In genomic region chr21:35643176-35643575, GRCh38 we compare ENCODE assay signal across 24 cellular contexts.
A peak's percentile ranks its signal among the peaks of the same experiment; 100 is the strongest.
DNase-seq lines count a peak whose midpoint lies in the region; FAIRE-seq and TF ChIP-seq lines count a peak whose summit lies in the region.
"Had no signal": no experiment of that assay in that cellular context is flagged by ENCODE, and none has a peak within 500 bp of the region (broad histone marks: within the 10 kb centered on the region; RNA-seq: fewer than 3 reads in every experiment).

No MANE protein-coding gene starts in this region.

- no peaks in the 10 kb centered on the region for H4K20me1 ChIP-seq in mammary epithelial cell (ENCODE audit: insufficient read depth, low read length)

- H3K79me2 ChIP-seq in mammary epithelial cell (ENCODE audit: insufficient read depth, low read length): no peaks in the 10 kb centered on the region

- H3K36me3 Mint-ChIP-seq in MCF 10A (ENCODE audit: insufficient read depth, unreplicated experiment): no peaks in the 10 kb centered on the region
- H3K36me3 Mint-ChIP-seq: activated naive CD4-positive, alpha-beta T cell treated with anti-CD3 and anti-CD28 coated beads, Interleukin-2, amount 50 U/mL, for 24 hours had no signal

- H3K9me3 ChIP-seq in breast epithelium (no peaks in the 10 kb centered on the region), mammary epithelial cell (replicated peaks; ENCODE audit: insufficient read depth, low read length) (no peaks in the 10 kb centered on the region)
- H3K9me3 ChIP-seq: body of pancreas, colonic mucosa, gastroesophageal sphincter, tibial nerve had no signal

- DNase-seq in MCF 10A (ENCODE audit: unreplicated experiment) (peak; percentile 63), breast epithelium (ENCODE audit: low spot score in 2 of 2) (no peak), mammary epithelial cell (peak; percentile 68), fibroblast of the aortic adventitia (ENCODE audit: low read depth) (peak; percentile 40), mesenteric fat pad (ENCODE audit: low spot score) (no peak), GM19240 (ENCODE audit: insufficient read length, low spot score) (no peak), superior temporal gyrus (ENCODE audit: extremely low spot score) (no peak), urothelium cell line (ENCODE audit: low spot score) (no peak)
- DNase-seq: activated CD4-positive, alpha-beta T cell treated with anti-CD3 and anti-CD28 coated beads for 4 hours; body of pancreas; colonic mucosa; DMS79 treated with DMSO at 0.1 percent for 48 hours; MM.1S; NCI-H1436 treated with DMSO at 0.1 percent for 48 hours; NCI-H2171 treated with DMSO at 0.1 percent for 48 hours; NCI-H69; nephron progenitor cell; stimulated activated CD4-positive, alpha-beta T cell treated with anti-CD3 and anti-CD28 coated beads, Interleukin-1b, Interleukin-23, amount 100 ng/mL, for 48 hours; stimulated activated naive CD4-positive, alpha-beta T cell; T-helper 1 cell had no signal

- H3K9me3 Mint-ChIP-seq in MCF 10A (ENCODE audit: unreplicated experiment): peaks cover 11% of the 10 kb centered on the region
- H3K9me3 Mint-ChIP-seq: activated naive CD4-positive, alpha-beta T cell treated with anti-CD3 and anti-CD28 coated beads, Interleukin-2, amount 50 U/mL, for 24 hours had no signal

- FAIRE-seq in urothelium cell line (lab: Jason Lieb, UNC): no peak

- H3K27me3 ChIP-seq in breast epithelium: no peaks in the 10 kb centered on the region
- H3K27me3 ChIP-seq in mammary epithelial cell (ENCODE audit: insufficient read depth, low read length): no peaks in the 10 kb centered on the region
- H3K27me3 ChIP-seq: body of pancreas, colonic mucosa, tibial nerve had no signal

- H3K4me2 ChIP-seq in mammary epithelial cell (ENCODE audit: insufficient read depth, low read depth, low read length): no peak overlapping the region

- no peak overlapping the region for H3K4me3 Mint-ChIP-seq in MCF 10A (ENCODE audit: unreplicated experiment)
- H3K4me3 Mint-ChIP-seq: activated naive CD4-positive, alpha-beta T cell treated with anti-CD3 and anti-CD28 coated beads, Interleukin-2, amount 50 U/mL, for 24 hours; nephron progenitor cell had no signal

- H2AFZ ChIP-seq in mammary epithelial cell (ENCODE audit: low read depth, low read length): peak overlapping the region; percentile 31

- H3K9ac ChIP-seq in mammary epithelial cell (ENCODE audit: insufficient read depth, low read length): no peak overlapping the region

- CTCF ChIA-PET in MCF 10A (lab: Yijun Ruan, JAX): interaction anchor here (0.7 kb wide), 2 partner anchors 49 to 356 kb away, joined by 3 read pairs; no protein-coding TSS in a partner anchor
- CTCF ChIA-PET in mammary epithelial cell (lab: Charles Lee; ENCODE audit: low non-redundant PET): no interaction called here

- POLR2A ChIA-PET in MCF 10A (lab: Yijun Ruan, JAX): interaction anchor here (0.6 kb wide), 1 partner anchor 9 kb away, joined by 3 read pairs; no protein-coding TSS in a partner anchor

- TF ChIP-seq POLR2A in breast epithelium (IDR thresholded peaks at IDR 0.05): no peak

- H3K27ac ChIP-seq in breast epithelium: no peak overlapping the region
- H3K27ac ChIP-seq in mammary epithelial cell (ENCODE audit: insufficient read depth, low read depth, low read length): no peak overlapping the region
- H3K27ac ChIP-seq: 22Rv1, body of pancreas, colonic mucosa, gastroesophageal sphincter, tibial nerve had no signal

- peaks cover 8% of the 10 kb centered on the region for H3K4me1 Mint-ChIP-seq in MCF 10A (ENCODE audit: insufficient read depth, unreplicated experiment)
- H3K4me1 Mint-ChIP-seq: activated naive CD4-positive, alpha-beta T cell treated with anti-CD3 and anti-CD28 coated beads, Interleukin-2, amount 50 U/mL, for 24 hours; nephron progenitor cell had no signal

- no peaks in the 10 kb centered on the region for H3K27me3 Mint-ChIP-seq in MCF 10A (ENCODE audit: insufficient read depth, unreplicated experiment)

- BruUV-seq in MCF 10A (replicated peaks; lab: Mats Ljungman, UMichigan): no TSS peak
- BruUV-seq in mammary epithelial cell (replicated peaks; lab: Mats Ljungman, UMichigan): no TSS peak

- TF ChIP-seq CTCF in MCF 10A (IDR thresholded peaks at IDR 0.05; ENCODE audit: unreplicated experiment): no peak
- no peak for TF ChIP-seq CTCF in breast epithelium (IDR thresholded peaks at IDR 0.05)
- TF ChIP-seq CTCF in mammary epithelial cell (conservative IDR thresholded peaks at IDR 0.05 in 1 of 2, IDR thresholded peaks at IDR 0.05 in 1 of 2; ENCODE audit: extremely low read depth in 1 of 2, insufficient read depth in 1 of 2, low read depth in 1 of 2, low read length in 2 of 2): no peak
- no peak for TF ChIP-seq CTCF in fibroblast of the aortic adventitia (IDR thresholded peaks at IDR 0.05; ENCODE audit: insufficient read depth, low read length)

- no peaks in the 10 kb centered on the region for H3K4me1 ChIP-seq in breast epithelium
- H3K4me1 ChIP-seq in mammary epithelial cell (ENCODE audit: insufficient read depth, low read length): peaks cover 9% of the 10 kb centered on the region
- H3K4me1 ChIP-seq: colonic mucosa, gastroesophageal sphincter had no signal

- H3K27ac Mint-ChIP-seq in MCF 10A (ENCODE audit: low read depth, unreplicated experiment): peak overlapping the region; percentile 10
- H3K27ac Mint-ChIP-seq: activated naive CD4-positive, alpha-beta T cell treated with anti-CD3 and anti-CD28 coated beads, Interleukin-2, amount 50 U/mL, for 24 hours; nephron progenitor cell had no signal

- 46% methylated on average over 4 of the region's 4 CpGs for WGBS in mammary epithelial cell (ENCODE audit: low coverage, missing lambda C conversion rate)

- intact Hi-C loops in MCF 10A (cut with micrococcal nuclease) (no loop called here), breast epithelium (cut with DNase I; ENCODE audit: low total_unique reads) (no loop called here), mammary epithelial cell (cut with micrococcal nuclease) (loop anchor here (10.0 kb wide), 1 partner anchor 292 kb away; no protein-coding TSS in a partner anchor)

- in situ Hi-C loops in mammary epithelial cell (cut with MboI; ENCODE audit: low sequenced_read_pairs in 2 of 2): no loop called here

- H3K4me3 ChIP-seq in breast epithelium (no peak overlapping the region), mammary epithelial cell (replicated peaks in 1 of 3; ENCODE audit: insufficient read depth in 1 of 3, low read depth in 2 of 3, low read length in 3 of 3) (no peak overlapping the region), fibroblast of the aortic adventitia (ENCODE audit: low read depth, low read length) (no peak overlapping the region)
- H3K4me3 ChIP-seq: body of pancreas, colonic mucosa, gastroesophageal sphincter, tibial nerve had no signal

- H3K36me3 ChIP-seq in breast epithelium: no peaks in the 10 kb centered on the region
- no peaks in the 10 kb centered on the region for H3K36me3 ChIP-seq in mammary epithelial cell (ENCODE audit: insufficient read depth, low read length)
- H3K36me3 ChIP-seq: colonic mucosa, gastroesophageal sphincter, tibial nerve had no signal

- dilution Hi-C loops in mammary epithelial cell (cut with HindIII; ENCODE audit: low sequenced_read_pairs): no loop called here

Comparison
In these comparisons a context has a peak if more than half of its experiments do, and no peak if none do; other contexts are left out.
1. DNase-seq: peak in MCF 10A (single experiment), mammary epithelial cell (single experiment) and fibroblast of the aortic adventitia (single experiment); none in breast epithelium (0 of 2), mesenteric fat pad (single experiment), GM19240 (single experiment), superior temporal gyrus (single experiment) and urothelium cell line (single experiment).